Comparison of ENCODE assay signal across 13 cellular contexts in the genomic region with DNA sequence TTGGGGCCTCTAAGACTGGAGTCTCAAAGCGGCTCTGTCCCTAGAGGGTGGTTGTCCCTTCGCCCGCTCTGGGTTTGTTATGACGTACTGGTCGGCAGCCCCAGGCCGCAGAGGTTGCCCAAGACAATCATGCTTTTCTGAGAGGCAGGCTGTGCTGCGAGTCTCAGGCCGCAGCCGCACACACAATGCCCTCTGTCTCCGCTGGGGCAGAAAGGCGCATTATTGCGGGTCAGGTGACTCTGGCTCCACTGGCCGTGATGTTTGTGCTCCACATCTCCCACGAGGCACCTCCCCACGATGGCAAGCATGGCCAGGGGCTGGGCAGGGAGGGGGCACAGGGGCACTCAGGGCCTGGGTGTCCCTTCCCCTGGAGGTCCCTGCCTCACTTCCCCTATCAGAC. TPM values are rescaled to one million over a fixed set of nuclear protein-coding genes. Genes with fewer than 3 reads are reported as not detected.
DNase-seq lines count a peak whose midpoint lies in the region; ATAC-seq and TF ChIP-seq lines count a peak whose summit lies in the region.
"Had no signal": no experiment of that assay in that cellular context is flagged by ENCODE, and none has a peak within 500 bp of the region (broad histone marks: within the 10 kb centered on the region; RNA-seq: fewer than 3 reads in every experiment).

No MANE protein-coding gene starts in this region.

- H3K27ac ChIP-seq in coronary artery (peak overlapping the region; percentile 77 to 95), stomach (peak overlapping the region in 3 of 5 donors; percentile 79 to 83 (median 80))
- H3K27ac ChIP-seq: cardiac muscle cell had no signal

- H3K4me3 ChIP-seq in coronary artery = no peak overlapping the region
- H3K4me3 ChIP-seq in stomach = no peak overlapping the region
- H3K4me3 ChIP-seq: cardiac muscle cell had no signal

- H3K27me3 ChIP-seq in stomach = no peaks in the 10 kb centered on the region
- H3K27me3 ChIP-seq: cardiac muscle cell had no signal

- H3K27ac Mint-ChIP-seq in mesothelial cell of epicardium (peak overlapping the region; percentile 93), type B pancreatic cell (no peak overlapping the region)
- H3K27ac Mint-ChIP-seq: activated CD4-positive, alpha-beta T cell treated with anti-CD3 and anti-CD28 coated beads, Interleukin-2, amount 10 ng/mL, durations not matched to agents 24 days and 14 days; T-helper 1 cell treated with Interleukin-12 subunit alpha and Interleukin-12 subunit beta and Interleukin-4 antibody, amounts not matched to agents 30 μg/mL and 1 μg/mL, for 36 hours had no signal

- peaks cover 14 to 55% (median 30%) of the 10 kb centered on the region in 4 donors for H3K4me1 ChIP-seq in stomach

- TF ChIP-seq EP300 in stomach (IDR thresholded peaks at IDR 0.05) = no peak

- H3K27me3 Mint-ChIP-seq in mesothelial cell of epicardium (ENCODE audit: low read depth) (no peaks in the 10 kb centered on the region), type B pancreatic cell (peaks cover 2% of the 10 kb centered on the region)

- no peak for TF ChIP-seq CTCF in coronary artery (IDR thresholded peaks at IDR 0.05)
- no peak for TF ChIP-seq CTCF in mesothelial cell of epicardium (IDR thresholded peaks at IDR 0.05; ENCODE audit: unreplicated experiment)
- TF ChIP-seq CTCF in stomach (IDR thresholded peaks at IDR 0.05) = no peak
- no peak for TF ChIP-seq CTCF in type B pancreatic cell (conservative IDR thresholded peaks at IDR 0.05)

- no peaks in the 10 kb centered on the region for H3K9me3 Mint-ChIP-seq in mesothelial cell of epicardium
- H3K9me3 Mint-ChIP-seq in type B pancreatic cell = no peaks in the 10 kb centered on the region
- H3K9me3 Mint-ChIP-seq: activated CD4-positive, alpha-beta T cell treated with anti-CD3 and anti-CD28 coated beads, Interleukin-2, amount 10 ng/mL, durations not matched to agents 24 days and 14 days; T-helper 1 cell treated with Interleukin-12 subunit alpha and Interleukin-12 subunit beta and Interleukin-4 antibody, amounts not matched to agents 30 μg/mL and 1 μg/mL, for 36 hours had no signal

- ATAC-seq in GM19035 (IDR thresholded peaks at IDR 0.05; ENCODE audit: unreplicated experiment) = no peak
- ATAC-seq in GM19328 (IDR thresholded peaks at IDR 0.05; ENCODE audit: unreplicated experiment) = no peak

- DNase-seq in RPMI7951 (ENCODE audit: low read depth) (peak; percentile 23), coronary artery (ENCODE audit: low spot score) (peak; percentile 87), mesothelial cell of epicardium (ENCODE audit: low spot score in 2 of 2, unreplicated experiment in 2 of 2) (no peak), stomach (no peak), type B pancreatic cell (ENCODE audit: extremely low spot score, unreplicated experiment) (no peak), NCI-H526 (lab: John Stamatoyannopoulos, UW) (no peak)
- DNase-seq: activated CD4-positive, alpha-beta T cell treated with anti-CD3 and anti-CD28 coated beads, Interleukin-2, amount 10 ng/mL, durations not matched to agents 24 days and 14 days; OCI-M1; stimulated activated CD4-positive, alpha-beta T cell treated with anti-CD3 and anti-CD28 coated beads, Interleukin-15, amount 100 ng/mL, for 24 hours had no signal

- WGBS in stomach, 5 donors = 87 to 94% (median 92%) methylated on average over 14 to 15 of the region's 15 CpGs

- H3K36me3 Mint-ChIP-seq in mesothelial cell of epicardium (no peaks in the 10 kb centered on the region), type B pancreatic cell (no peaks in the 10 kb centered on the region)

- TF ChIP-seq POLR2A in stomach (IDR thresholded peaks at IDR 0.05) = no peak

- H3K4me3 Mint-ChIP-seq in mesothelial cell of epicardium = no peak overlapping the region
- H3K4me3 Mint-ChIP-seq in type B pancreatic cell = no peak overlapping the region
- H3K4me3 Mint-ChIP-seq: activated CD4-positive, alpha-beta T cell treated with anti-CD3 and anti-CD28 coated beads, Interleukin-2, amount 10 ng/mL, durations not matched to agents 24 days and 14 days; T-helper 1 cell treated with Interleukin-12 subunit alpha and Interleukin-12 subunit beta and Interleukin-4 antibody, amounts not matched to agents 30 μg/mL and 1 μg/mL, for 36 hours had no signal

- H3K36me3 ChIP-seq in stomach = no peaks in the 10 kb centered on the region
- H3K36me3 ChIP-seq: cardiac muscle cell had no signal

- H3K4me1 Mint-ChIP-seq in mesothelial cell of epicardium (peaks cover 55% of the 10 kb centered on the region), type B pancreatic cell (ENCODE audit: unreplicated experiment) (peaks cover 42% of the 10 kb centered on the region)

- intact Hi-C loops in stomach (cut with DNase I; ENCODE audit: low total_unique reads) = no loop called here

- no peaks in the 10 kb centered on the region for H3K9me3 ChIP-seq in stomach

RNA-seq across cellular contexts. Expression of gene PLEKHG3, which starts 21.0 kb away (rescaled TPM):
- total RNA-seq in RPMI7951 (2014; rRNA removed; shearing (Covaris generic)) = 1.8 and 1.9 TPM in 2 replicates
- total RNA-seq in mesothelial cell of epicardium = 141 to 142 TPM (median 142 TPM) in 3 replicates
- 100 to 1,000 TPM in 1 of 5 donors, 10 to 100 TPM in 4; 25.3 to 292 (median 27.2) TPM for total RNA-seq in stomach
- 10 to 100 TPM in 1 of 3 donors, 1 to 10 TPM in 2; 7.3 to 24.8 (median 9.2) TPM for polyA plus RNA-seq in stomach
- total RNA-seq in type B pancreatic cell (ENCODE audit: low replicate concordance) = 64.7 and 83.9 TPM in 2 replicates

Comparison
In these comparisons a context has a peak if more than half of its experiments do, and no peak if none do; other contexts are left out.
1. DNase-seq: peak in RPMI7951 (single experiment) and coronary artery (single experiment); none in mesothelial cell of epicardium (0 of 2), stomach (single experiment), type B pancreatic cell (single experiment) and NCI-H526 (0 of 2).